7 cellular contexts compared by ENCODE assay signal in genomic region chr13:94416454-94417080, GRCh38.
DNase-seq lines count a peak whose midpoint lies in the region; FAIRE-seq and TF ChIP-seq lines count a peak whose summit lies in the region.

No MANE protein-coding gene starts in this region.

- DNase-seq in GM10266 (ENCODE audit: extremely low spot score) (no peak), MM.1S (no peak), adipocyte (ENCODE audit: low read depth) (peak; percentile 32), mesendoderm (peak; percentile 92), GM19239 (ENCODE audit: insufficient read length, low spot score) (no peak), amniotic stem cell (lab: John Stamatoyannopoulos, UW) (no peak)
- DNase-seq in activated effector memory CD4-positive, alpha-beta T cell treated with Interleukin-2 at 50 U/mL for 16 hours = no peak

- no peak overlapping the region for H4K5ac ChIP-seq in mesendoderm (ENCODE audit: low read length)

- peak; percentile 33 for TF ChIP-seq CTCF in GM10266 (IDR thresholded peaks at IDR 0.05; ENCODE audit: control insufficient read depth, insufficient read depth, low read depth, missing control alignments)
- TF ChIP-seq CTCF in MM.1S (IDR thresholded peaks at IDR 0.05; ENCODE audit: low read length) = peak; percentile 18

- H3K27ac ChIP-seq in MM.1S (ENCODE audit: low read length) (no peak overlapping the region), mesendoderm (ENCODE audit: low read depth, low read length) (no peak overlapping the region)

- no peak overlapping the region for H3K23ac ChIP-seq in mesendoderm (ENCODE audit: low read length)

- no peaks in the 10 kb centered on the region for H4K20me1 ChIP-seq in MM.1S (ENCODE audit: insufficient read depth, low read length)

- no peak overlapping the region for H2AFZ ChIP-seq in MM.1S (ENCODE audit: low read length)

- H3K4me3 ChIP-seq in MM.1S (ENCODE audit: low read length) = no peak overlapping the region
- H3K4me3 ChIP-seq in adipocyte (ENCODE audit: low read length) = no peak overlapping the region
- H3K4me3 ChIP-seq in mesendoderm (ENCODE audit: low read length) = no peak overlapping the region

- H3K4ac ChIP-seq in mesendoderm (ENCODE audit: low read depth, low read length) = no peak overlapping the region

- H2BK15ac ChIP-seq in mesendoderm (replicated peaks; ENCODE audit: low read depth) = no peak overlapping the region

- 0 out of 2 replicates have a peak, but pooled peaks cover 7% of the 10 kb centered on the region for H3K4me1 ChIP-seq in MM.1S (ENCODE audit: low read length)
- peaks cover 14% of the 10 kb centered on the region for H3K4me1 ChIP-seq in adipocyte (ENCODE audit: control insufficient read depth, insufficient read depth, low read length)
- H3K4me1 ChIP-seq in mesendoderm (ENCODE audit: control insufficient read depth, low read depth, low read length) = no peaks in the 10 kb centered on the region

- no peaks in the 10 kb centered on the region for H3F3A ChIP-seq in MM.1S (ENCODE audit: insufficient read depth, low read length)

- H3K4me2 ChIP-seq in MM.1S (ENCODE audit: low read depth, low read length) (no peak overlapping the region), mesendoderm (ENCODE audit: low read length) (no peak overlapping the region)

- H3K36me3 ChIP-seq in MM.1S (replicated peaks; ENCODE audit: insufficient read depth, low read length) = no peaks in the 10 kb centered on the region
- no peaks in the 10 kb centered on the region for H3K36me3 ChIP-seq in adipocyte (ENCODE audit: control insufficient read depth, insufficient read depth, low read length, severe bottlenecking)
- no peaks in the 10 kb centered on the region for H3K36me3 ChIP-seq in mesendoderm (ENCODE audit: control insufficient read depth, insufficient read depth, low read length)

- no peak for FAIRE-seq in GM19239 (lab: Jason Lieb, UNC)

- no peaks in the 10 kb centered on the region for H3K9me2 ChIP-seq in MM.1S (replicated peaks; ENCODE audit: insufficient read depth, low read length)

- H3K79me1 ChIP-seq in mesendoderm (ENCODE audit: low read length) = no peaks in the 10 kb centered on the region

- H3K79me2 ChIP-seq in MM.1S (ENCODE audit: low read length) (no peaks in the 10 kb centered on the region), mesendoderm (ENCODE audit: control insufficient read depth, insufficient read depth, low read length) (no peaks in the 10 kb centered on the region)

- no peak overlapping the region for H3K9ac ChIP-seq in MM.1S (ENCODE audit: low read length)
- H3K9ac ChIP-seq in adipocyte (ENCODE audit: low read length) = no peak overlapping the region
- no peak overlapping the region for H3K9ac ChIP-seq in mesendoderm (ENCODE audit: low read length)

- H2AK5ac ChIP-seq in mesendoderm (ENCODE audit: low read length) = no peak overlapping the region

- no CpG with 5 or more reads among the region's 7 CpGs for WGBS in mesendoderm (ENCODE audit: extremely low coverage, insufficient coverage, low lambda C conversion rate)

- H3K18ac ChIP-seq in mesendoderm (ENCODE audit: low read length) = no peak overlapping the region

- no peak overlapping the region for H2BK5ac ChIP-seq in mesendoderm (ENCODE audit: low read length)

- H3K9me3 ChIP-seq in MM.1S (replicated peaks; ENCODE audit: insufficient read depth, low read length) = no peaks in the 10 kb centered on the region
- H3K9me3 ChIP-seq in adipocyte (ENCODE audit: control insufficient read depth, low read length) = peaks cover 6% of the 10 kb centered on the region

- H3K56ac ChIP-seq in mesendoderm (ENCODE audit: low read length) = no peak overlapping the region

- H3K27me3 ChIP-seq in MM.1S (replicated peaks; ENCODE audit: insufficient read depth, low read length) (no peaks in the 10 kb centered on the region), adipocyte (replicated peaks; ENCODE audit: control insufficient read depth, insufficient read depth, low read length) (no peaks in the 10 kb centered on the region), mesendoderm (ENCODE audit: insufficient read depth, low read length, poor library complexity) (no peaks in the 10 kb centered on the region)

- H2BK120ac ChIP-seq in mesendoderm (ENCODE audit: low read depth, low read length) = no peak overlapping the region

- no peak overlapping the region for H4K8ac ChIP-seq in mesendoderm (ENCODE audit: low read depth, low read length)

Comparison
In these comparisons a context has a peak if more than half of its experiments do, and no peak if none do; other contexts are left out.
1. DNase-seq: peak in adipocyte (single experiment) and mesendoderm (single experiment); none in GM10266 (single experiment), MM.1S (single experiment), GM19239 (single experiment), amniotic stem cell (single experiment) and activated effector memory CD4-positive, alpha-beta T cell treated with Interleukin-2 at 50 U/mL for 16 hours (single experiment).